8 cellular contexts compared by ENCODE assay signal in the genomic region with DNA sequence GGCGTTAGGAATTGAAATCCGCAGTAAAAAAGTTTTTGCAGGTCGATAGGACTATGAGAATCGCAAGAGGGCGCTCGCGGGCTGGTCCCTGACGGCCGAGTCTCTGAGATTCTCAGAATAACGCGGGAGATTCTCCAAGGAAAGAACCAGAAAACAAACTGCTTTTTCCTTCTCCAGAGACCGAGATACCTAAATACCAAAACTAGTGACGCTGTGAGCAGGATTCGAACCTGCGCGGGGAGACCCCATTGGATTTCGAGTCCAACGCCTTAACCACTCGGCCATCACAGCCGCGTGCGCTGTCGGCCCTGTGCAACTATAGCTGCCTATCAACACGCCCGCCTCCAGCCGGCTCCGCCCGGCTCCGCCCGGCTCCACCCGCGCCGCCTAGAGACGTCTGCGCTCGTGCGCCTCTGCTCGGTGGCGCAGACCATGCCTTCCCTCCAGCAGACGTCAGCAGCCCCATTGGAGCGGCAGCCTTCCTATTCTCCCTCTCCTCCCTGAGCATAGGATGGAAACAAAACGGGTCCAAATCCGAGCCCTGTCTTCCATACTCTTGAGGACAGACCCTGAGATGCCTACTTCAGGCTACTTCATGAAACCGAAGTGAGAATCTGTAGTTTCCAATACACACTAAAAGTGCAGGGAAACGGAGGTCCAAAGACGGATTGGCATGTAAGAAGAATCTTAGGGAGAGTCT. TPM values are rescaled to one million over a fixed set of nuclear protein-coding genes. Genes with fewer than 3 reads are reported as not detected.
DNase-seq lines count a peak whose midpoint lies in the region; ATAC-seq and TF ChIP-seq lines count a peak whose summit lies in the region.

No MANE protein-coding gene starts in this region.

- DNase-seq in DND-41, result peak; percentile 97
- DNase-seq in Panc1 (ENCODE audit: low read depth, low spot score), result peak; percentile 98
- DNase-seq in activated T-helper 1 cell treated with Interleukin-2 at 50 U/mL for 16 hours (ENCODE audit: low read depth), result peak; percentile 91
- DNase-seq in fibroblast of gingiva (ENCODE audit: low read depth), result peak; percentile 96
- peak; percentile 93 to 99 (median 98) for DNase-seq in naive thymus-derived CD4-positive, alpha-beta T cell

- H3K4me1 ChIP-seq in DND-41 (ENCODE audit: insufficient read depth, low read length), result peaks cover 29% of the 10 kb centered on the region
- H3K4me1 ChIP-seq in Panc1 (ENCODE audit: control insufficient read depth, insufficient read depth, low read length), result no peaks in the 10 kb centered on the region
- peaks cover 8 to 17% of the 10 kb centered on the region in 2 donors for H3K4me1 ChIP-seq in naive thymus-derived CD4-positive, alpha-beta T cell (ENCODE audit: control insufficient read depth in 2 of 2, insufficient read depth in 2 of 2, low read length in 2 of 2)

- POLR2A ChIA-PET in Panc1 (lab: Charles Lee), result no interaction called here
- POLR2A ChIA-PET in naive thymus-derived CD4-positive, alpha-beta T cell (lab: Charles Lee), result interaction anchor here (0.6 to 6.2 kb wide), 22 partner anchors 12 to 901 kb away, joined by 3 to 136 read pairs (median 6); a partner anchor contains a TSS

- H3K4me3 ChIP-seq in DND-41 (ENCODE audit: low read depth in 1 of 2, low read length in 2 of 2) (peak overlapping the region; percentile 35 to 68), Panc1 (ENCODE audit: low read depth in 2 of 2, low read length in 2 of 2) (peak overlapping the region; percentile 65 to 92)
- peak overlapping the region; percentile 76 for H3K4me3 ChIP-seq in naive thymus-derived CD4-positive, alpha-beta T cell (ENCODE audit: low read length)

- peak overlapping the region; percentile 83 for H3K4me2 ChIP-seq in DND-41 (ENCODE audit: insufficient read depth, low read length)

- no peaks in the 10 kb centered on the region for H4K20me1 ChIP-seq in DND-41 (ENCODE audit: insufficient read depth, low read length)

- no peaks in the 10 kb centered on the region for H3K79me2 ChIP-seq in DND-41 (ENCODE audit: insufficient read depth, low read length)

- peak; percentile 86 for TF ChIP-seq CTCF in DND-41 (IDR thresholded peaks at IDR 0.05; ENCODE audit: borderline replicate concordance, extremely low read depth, low read length, poor library complexity, severe bottlenecking)
- peak; percentile 94 for TF ChIP-seq CTCF in Panc1 (IDR thresholded peaks at IDR 0.05)

- BruUV-seq in Panc1 (replicated peaks; lab: Mats Ljungman, UMichigan), result no TSS peak

- H3K9me3 ChIP-seq in DND-41 (ENCODE audit: insufficient read depth, low read length, severe bottlenecking) (no peaks in the 10 kb centered on the region), KOPT-K1 (ENCODE audit: insufficient read depth, low read length, poor library complexity, severe bottlenecking) (no peaks in the 10 kb centered on the region), Panc1 (ENCODE audit: control insufficient read depth, insufficient read depth, low read depth, low read length) (no peaks in the 10 kb centered on the region)
- H3K9me3 ChIP-seq in naive thymus-derived CD4-positive, alpha-beta T cell (ENCODE audit: control insufficient read depth in 2 of 3, low read length in 3 of 3), result no peaks in the 10 kb centered on the region

- peaks cover 35% of the 10 kb centered on the region for H3K36me3 ChIP-seq in DND-41 (ENCODE audit: insufficient read depth, low read length)
- H3K36me3 ChIP-seq in KOPT-K1 (ENCODE audit: insufficient read depth, low read length), result peaks cover 39% of the 10 kb centered on the region
- H3K36me3 ChIP-seq in Panc1 (ENCODE audit: control insufficient read depth, insufficient read depth, low read length), result no peaks in the 10 kb centered on the region
- H3K36me3 ChIP-seq in naive thymus-derived CD4-positive, alpha-beta T cell (ENCODE audit: control insufficient read depth in 2 of 3, insufficient read depth in 3 of 3, low read length in 3 of 3), result peaks cover 0 to 37% (median 7%) of the 10 kb centered on the region in 3 experiments

- CTCF ChIA-PET in Panc1 (lab: Charles Lee), result no interaction called here
- CTCF ChIA-PET in naive thymus-derived CD4-positive, alpha-beta T cell (lab: Charles Lee), result interaction anchor here (0.8 to 4.0 kb wide), 20 partner anchors 9 to 162 kb away, joined by 3 to 26 read pairs (median 5); a partner anchor contains a TSS

- peaks cover 4 to 16% (median 7%) of the 10 kb centered on the region in 5 donors for H3K36me3 Mint-ChIP-seq in naive thymus-derived CD4-positive, alpha-beta T cell
- H3K36me3 Mint-ChIP-seq in stimulated activated memory B cell treated with anti-CD40 and anti-IgM and Interleukin-4, amounts not matched to agents 10 μg/mL and 1 μg/mL and 100 μg/mL, for 72 hours, result peaks cover 31% of the 10 kb centered on the region

- H3K9me3 Mint-ChIP-seq in naive thymus-derived CD4-positive, alpha-beta T cell, result peaks cover 0 to 18% (median 0%) of the 10 kb centered on the region in 11 donors
- no peaks in the 10 kb centered on the region for H3K9me3 Mint-ChIP-seq in stimulated activated memory B cell treated with anti-CD40 and anti-IgM and Interleukin-4, amounts not matched to agents 10 μg/mL and 1 μg/mL and 100 μg/mL, for 72 hours

- intact Hi-C loops in Panc1 (cut with micrococcal nuclease; ENCODE audit: unreplicated experiment), result no loop called here
- intact Hi-C loops in naive thymus-derived CD4-positive, alpha-beta T cell (cut with micrococcal nuclease), result loop anchor here (1.0 to 5.0 kb wide), 16 partner anchors 12 to 244 kb away; a partner anchor contains a TSS

- peak overlapping the region; percentile 66 for H3K9ac ChIP-seq in DND-41 (ENCODE audit: low read depth, low read length)

- peaks cover 0 to 5% (median 0%) of the 10 kb centered on the region in 7 donors for H3K4me1 Mint-ChIP-seq in naive thymus-derived CD4-positive, alpha-beta T cell
- H3K4me1 Mint-ChIP-seq in stimulated activated memory B cell treated with anti-CD40 and anti-IgM and Interleukin-4, amounts not matched to agents 10 μg/mL and 1 μg/mL and 100 μg/mL, for 72 hours, result no peaks in the 10 kb centered on the region

- H3K27ac Mint-ChIP-seq in naive thymus-derived CD4-positive, alpha-beta T cell, result no peak overlapping the region
- no peak overlapping the region for H3K27ac Mint-ChIP-seq in stimulated activated memory B cell treated with anti-CD40 and anti-IgM and Interleukin-4, amounts not matched to agents 10 μg/mL and 1 μg/mL and 100 μg/mL, for 72 hours

- peak overlapping the region; percentile 90 for H2AFZ ChIP-seq in DND-41 (ENCODE audit: low read depth, low read length)

- H3K27ac ChIP-seq in DND-41 (ENCODE audit: low read length) (peak overlapping the region; percentile 93), KOPT-K1 (ENCODE audit: low read depth, low read length, poor library complexity, severe bottlenecking) (peak overlapping the region; percentile 57), Panc1 (ENCODE audit: low read length) (peak overlapping the region; percentile 85)
- H3K27ac ChIP-seq in naive thymus-derived CD4-positive, alpha-beta T cell (ENCODE audit: low read depth, low read length), result peak overlapping the region; percentile 84

- in situ Hi-C loops in Panc1 (cut with HindIII; ENCODE audit: low pct_unique_long_range_greater_than_20kb, low sequenced_read_pairs), result no loop called here

- H3K27me3 ChIP-seq in DND-41 (ENCODE audit: insufficient read depth, low read length, poor library complexity), result no peaks in the 10 kb centered on the region
- no peaks in the 10 kb centered on the region for H3K27me3 ChIP-seq in Panc1 (ENCODE audit: control insufficient read depth, insufficient read depth, low read length)
- H3K27me3 ChIP-seq in naive thymus-derived CD4-positive, alpha-beta T cell (ENCODE audit: control insufficient read depth in 2 of 2, insufficient read depth in 2 of 2, low read length in 2 of 2), result no peaks in the 10 kb centered on the region

- peak; percentile 95 for ATAC-seq in DND-41 (ENCODE audit: insufficient read depth, low read depth)
- ATAC-seq in GM21737 (IDR thresholded peaks at IDR 0.05; ENCODE audit: unreplicated experiment), result peak; percentile 68
- ATAC-seq in Panc1, result peak; percentile 94
- peak; percentile 90 for ATAC-seq in naive thymus-derived CD4-positive, alpha-beta T cell
- peak; percentile 98 for ATAC-seq in stimulated activated memory B cell treated with anti-CD40 and anti-IgM and Interleukin-4, amounts not matched to agents 10 μg/mL and 1 μg/mL and 100 μg/mL, for 72 hours

- H3K27me3 Mint-ChIP-seq in naive thymus-derived CD4-positive, alpha-beta T cell, result peaks cover 0 to 11% (median 0%) of the 10 kb centered on the region in 5 donors
- no peaks in the 10 kb centered on the region for H3K27me3 Mint-ChIP-seq in stimulated activated memory B cell treated with anti-CD40 and anti-IgM and Interleukin-4, amounts not matched to agents 10 μg/mL and 1 μg/mL and 100 μg/mL, for 72 hours

- H3K4me3 Mint-ChIP-seq in naive thymus-derived CD4-positive, alpha-beta T cell, result no peak overlapping the region
- H3K4me3 Mint-ChIP-seq in stimulated activated memory B cell treated with anti-CD40 and anti-IgM and Interleukin-4, amounts not matched to agents 10 μg/mL and 1 μg/mL and 100 μg/mL, for 72 hours, result no peak overlapping the region

RNA-seq across cellular contexts. Expression of a gene that starts 13.4 kb away (rescaled TPM):
- 17.1 TPM for total RNA-seq in Panc1 (2021; ENCODE audit: unreplicated experiment)
- polyA plus RNA-seq in Panc1 (2012; ENCODE audit: insufficient read length), result 11.8 TPM
- total RNA-seq in naive thymus-derived CD4-positive, alpha-beta T cell, result 1,000 to 10,000 TPM in 2 of 5 experiments, 10 to 100 TPM in 3; 40.1 to 1,786 (median 95.0) TPM
- polyA plus RNA-seq in naive thymus-derived CD4-positive, alpha-beta T cell, result 10 to 100 TPM in 1 of 2 donors, 1 to 10 TPM in 1; 7.9 to 12.1 TPM

RNA-seq across cellular contexts. Expression of a gene that starts 14.9 kb away (rescaled TPM):
- 4.0 TPM for total RNA-seq in Panc1 (2021; ENCODE audit: unreplicated experiment)
- 4.9 TPM for polyA plus RNA-seq in Panc1 (2012; ENCODE audit: insufficient read length)
- total RNA-seq in naive thymus-derived CD4-positive, alpha-beta T cell, result under 1 TPM; 0.22 to 0.98 (median 0.41) TPM
- polyA plus RNA-seq in naive thymus-derived CD4-positive, alpha-beta T cell, result not detected

RNA-seq across cellular contexts. Expression of a gene that starts 20.5 kb away (rescaled TPM):
- total RNA-seq in Panc1 (2021; ENCODE audit: unreplicated experiment), result 0.46 TPM
- polyA plus RNA-seq in Panc1 (2012; ENCODE audit: insufficient read length), result not detected
- 1 to 10 TPM in 1 of 5 experiments, under 1 TPM in 3, not detected in 1; 0.22 to 1.6 (median 0.75) TPM for total RNA-seq in naive thymus-derived CD4-positive, alpha-beta T cell
- 1 to 10 TPM in 1 of 2 donors, under 1 TPM in 1; 0.11 to 1.6 TPM for polyA plus RNA-seq in naive thymus-derived CD4-positive, alpha-beta T cell

RNA-seq across cellular contexts. Expression of a gene that starts 23.9 kb away (rescaled TPM):
- 28.6 TPM for total RNA-seq in Panc1 (2021; ENCODE audit: unreplicated experiment)
- 30.2 TPM for polyA plus RNA-seq in Panc1 (2012; ENCODE audit: insufficient read length)
- total RNA-seq in naive thymus-derived CD4-positive, alpha-beta T cell, result 100 to 1,000 TPM in 4 of 5 experiments, 10 to 100 TPM in 1; 87.1 to 256 (median 210) TPM
- 10 to 100 TPM; 75.0 to 75.1 TPM for polyA plus RNA-seq in naive thymus-derived CD4-positive, alpha-beta T cell

RNA-seq across cellular contexts. Expression of a gene that starts 37.4 kb away (rescaled TPM):
- 10.6 TPM for total RNA-seq in Panc1 (2021; ENCODE audit: unreplicated experiment)
- polyA plus RNA-seq in Panc1 (2012; ENCODE audit: insufficient read length), result 8.1 TPM
- 10 to 100 TPM; 23.1 to 49.7 (median 26.5) TPM for total RNA-seq in naive thymus-derived CD4-positive, alpha-beta T cell
- 10 to 100 TPM; 40.4 to 45.9 TPM for polyA plus RNA-seq in naive thymus-derived CD4-positive, alpha-beta T cell

Comparison
In these comparisons a context has a peak if more than half of its experiments do, and no peak if none do; other contexts are left out.
1. Peak in every context shown above with its lines: DNase-seq, ATAC-seq, H3K4me3 ChIP-seq and H3K27ac ChIP-seq.